9 cellular contexts compared by ENCODE assay signal in the genomic region with DNA sequence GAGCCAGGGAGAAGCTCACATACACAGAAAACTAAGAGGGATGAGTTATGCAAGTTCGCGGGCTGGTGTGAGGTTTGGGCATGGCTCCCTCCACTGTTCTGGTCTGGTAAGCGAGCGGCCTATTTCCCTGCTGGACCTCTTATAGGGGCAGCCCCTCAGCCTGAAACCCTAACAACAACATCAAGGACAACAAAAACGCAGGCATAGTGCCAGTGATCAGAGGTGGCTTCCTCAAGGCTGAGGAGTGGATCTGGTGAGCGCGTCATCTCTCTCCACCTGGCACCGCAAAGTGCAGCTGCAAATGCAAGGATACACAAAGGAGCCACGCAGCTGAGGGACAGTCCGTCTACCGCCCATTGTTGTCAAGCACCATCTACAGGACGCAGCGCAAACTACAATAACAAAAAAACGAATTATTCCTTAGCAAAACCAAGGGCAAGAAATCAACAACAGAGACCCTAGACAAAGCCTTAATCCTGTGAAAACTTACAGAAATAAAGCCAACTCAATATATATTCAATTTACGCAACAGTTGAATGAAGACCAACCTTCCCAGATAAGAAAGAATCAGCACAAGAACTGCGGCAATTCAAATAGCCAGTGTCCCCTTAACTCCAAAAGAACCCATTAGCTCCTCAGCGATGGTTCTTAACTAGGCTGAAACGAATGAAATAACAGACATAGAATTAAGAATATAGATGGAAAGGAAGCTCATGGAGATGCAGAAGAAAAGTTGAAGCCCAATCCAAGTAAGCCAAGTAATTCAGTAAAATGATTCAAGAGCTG. TPM values are rescaled to one million over a fixed set of nuclear protein-coding genes. Genes with fewer than 3 reads are reported as not detected.
DNase-seq lines count a peak whose midpoint lies in the region; ATAC-seq and TF ChIP-seq lines count a peak whose summit lies in the region.
"Had no signal": no experiment of that assay in that cellular context is flagged by ENCODE, and none has a peak within 500 bp of the region (broad histone marks: within the 10 kb centered on the region; RNA-seq: fewer than 3 reads in every experiment).

No MANE protein-coding gene starts in this region.

- ATAC-seq in GM21529 (IDR thresholded peaks at IDR 0.05; ENCODE audit: unreplicated experiment) (no peak), gastroesophageal sphincter (no peak), HG02642 (IDR thresholded peaks at IDR 0.05; ENCODE audit: poor library complexity, unreplicated experiment) (no peak), GM19397 (IDR thresholded peaks at IDR 0.05; ENCODE audit: unreplicated experiment) (no peak)

- no peak for TF ChIP-seq POLR2A in gastroesophageal sphincter (IDR thresholded peaks at IDR 0.05)

- H3K4me1 ChIP-seq in gastroesophageal sphincter: no peaks in the 10 kb centered on the region

- H3K4me3 ChIP-seq in fibroblast of mammary gland (ENCODE audit: control insufficient read depth, low read depth, low read length) (no peak overlapping the region), gastroesophageal sphincter (no peak overlapping the region)

- WGBS in gastroesophageal sphincter (ENCODE audit: low coverage in 1 of 2), 2 donors: 42 to 63% methylated on average over 11 to 16 of the region's 18 CpGs

- no peak for TF ChIP-seq EP300 in gastroesophageal sphincter (IDR thresholded peaks at IDR 0.05)

- DNase-seq in AG20443 (ENCODE audit: low spot score) (peak; percentile 20), GM20000 (ENCODE audit: low spot score) (peak; percentile 5), NCI-H460 (ENCODE audit: extremely low read depth, low read depth) (peak; percentile 33), fibroblast of mammary gland (ENCODE audit: low read depth) (peak; percentile 1)

- H3K36me3 ChIP-seq in gastroesophageal sphincter: no peaks in the 10 kb centered on the region

- no peak overlapping the region for H3K27ac ChIP-seq in gastroesophageal sphincter

- H3K9me3 ChIP-seq in gastroesophageal sphincter: peaks cover 0 to 6% (median 0%) of the 10 kb centered on the region in 3 donors

- TF ChIP-seq CTCF in GM20000 (IDR thresholded peaks at IDR 0.05; ENCODE audit: extremely low read depth, missing control alignments): peak; percentile 68
- peak; percentile 9 for TF ChIP-seq CTCF in fibroblast of mammary gland (conservative IDR thresholded peaks at IDR 0.05; ENCODE audit: control insufficient read depth, insufficient read depth, low read depth, low read length)
- no peak for TF ChIP-seq CTCF in gastroesophageal sphincter (IDR thresholded peaks at IDR 0.05)

- no peaks in the 10 kb centered on the region for H3K27me3 ChIP-seq in gastroesophageal sphincter

RNA-seq across cellular contexts. Expression of a gene that starts 9.2 kb away (rescaled TPM):
- total RNA-seq in NCI-H460 (2014; rRNA removed; shearing (Covaris generic)): not detected in 2 replicates
- not detected in 2 replicates for polyA plus RNA-seq in NCI-H460 (2014; cell fraction: nucleus; rRNA removed)
- total RNA-seq in gastroesophageal sphincter: not detected
- total RNA-seq: activated CD8-positive, alpha-beta memory T cell treated with anti-CD3 and anti-CD28 coated beads for 36 hours had no signal

RNA-seq across cellular contexts. Expression of a gene that starts 18.8 kb away (rescaled TPM):
- total RNA-seq in NCI-H460 (2014; rRNA removed; shearing (Covaris generic)): not detected in 2 replicates
- polyA plus RNA-seq in NCI-H460 (2014; cell fraction: nucleus; rRNA removed): not detected in 2 replicates
- not detected for total RNA-seq in gastroesophageal sphincter
- total RNA-seq: activated CD8-positive, alpha-beta memory T cell treated with anti-CD3 and anti-CD28 coated beads for 36 hours had no signal

Comparison
In these comparisons a context has a peak if more than half of its experiments do, and no peak if none do; other contexts are left out.
1. CTCF ChIP-seq: peak in GM20000 (single experiment) and fibroblast of mammary gland (single experiment); none in gastroesophageal sphincter (0 of 4).
2. Peak in every context shown above with its lines, with median percentiles within 50 percentile points of each other: DNase-seq.